19 cellular contexts compared by ENCODE assay signal in genomic region chr18:7417742-7418141, GRCh38.
DNase-seq lines count a peak whose midpoint lies in the region; ATAC-seq, FAIRE-seq and TF ChIP-seq lines count a peak whose summit lies in the region.
"Had no signal": no experiment of that assay in that cellular context is flagged by ENCODE, and none has a peak within 500 bp of the region (broad histone marks: within the 10 kb centered on the region; RNA-seq: fewer than 3 reads in every experiment).

No MANE protein-coding gene starts in this region.

- no peaks in the 10 kb centered on the region for H3K36me3 Mint-ChIP-seq in CD14-positive monocyte
- H3K36me3 Mint-ChIP-seq: activated naive CD8-positive, alpha-beta T cell; stimulated activated memory B cell treated with anti-CD40 and anti-IgM and Interleukin-4, amounts not matched to agents 10 μg/mL and 1 μg/mL and 100 μg/mL, for 72 hours had no signal

- no peak overlapping the region for H3K4me3 Mint-ChIP-seq in CD14-positive monocyte
- H3K4me3 Mint-ChIP-seq: activated naive CD8-positive, alpha-beta T cell; stimulated activated memory B cell treated with anti-CD40 and anti-IgM and Interleukin-4, amounts not matched to agents 10 μg/mL and 1 μg/mL and 100 μg/mL, for 72 hours; T-helper 1 cell treated with Interleukin-12 subunit alpha and Interleukin-12 subunit beta and Interleukin-4 antibody, amounts not matched to agents 30 μg/mL and 1 μg/mL, for 36 hours had no signal

- ATAC-seq in A549 (peak; percentile 73 to 91; a peak in 5 of 6 replicates), GM21526 (IDR thresholded peaks at IDR 0.05; ENCODE audit: low FRiP score, unreplicated experiment) (no peak), HG03108 (IDR thresholded peaks at IDR 0.05; ENCODE audit: unreplicated experiment) (no peak)
- ATAC-seq: K562; stimulated activated memory B cell treated with anti-CD40 and anti-IgM and Interleukin-4, amounts not matched to agents 10 μg/mL and 1 μg/mL and 100 μg/mL, for 72 hours had no signal

- no peak for TF ChIP-seq EP300 in A549 (IDR thresholded peaks at IDR 0.05)

- H3K9me3 ChIP-seq in A549, result no peaks in the 10 kb centered on the region
- H3K9me3 ChIP-seq: esophagus muscularis mucosa had no signal

- no peak for TF ChIP-seq POLR2A in A549 (IDR thresholded peaks at IDR 0.05; ENCODE audit: low read length)

- H3K4me2 ChIP-seq in A549, result peak overlapping the region; percentile 42; the same call in 2 of the 3 replicates

- DNase-seq in A549 (ENCODE audit: low read depth in 1 of 2, low spot score in 1 of 2) (peak; percentile 34 to 64), HK-2 (ENCODE audit: unreplicated experiment) (peak; percentile 2), astrocyte of the hippocampus (ENCODE audit: low read depth, low spot score) (peak; percentile 44), iris pigment epithelial cell (ENCODE audit: low read depth) (peak; percentile 90), CD14-positive monocyte (ENCODE audit: low spot score) (no peak), NCI-H446 (lab: John Stamatoyannopoulos, UW) (no peak)
- DNase-seq: activated CD4-positive, alpha-beta T cell treated with anti-CD3 and anti-CD28 coated beads for 1 hour; activated CD8-positive, alpha-beta memory T cell treated with anti-CD3 and anti-CD28 coated beads, Interleukin-2, amount 50 U/mL, for 48 hours; COR-L47; NCI-H1417; NCI-H510A treated with DMSO at 0.1 percent for 48 hours had no signal

- H3K27ac ChIP-seq in A549, result peak overlapping the region; percentile 45 to 53; a peak in 4 of 6 replicates
- H3K27ac ChIP-seq: esophagus muscularis mucosa had no signal

- intact Hi-C loops in CD14-positive monocyte (cut with micrococcal nuclease), result no loop called here

- H3K4me1 Mint-ChIP-seq in CD14-positive monocyte, result no peaks in the 10 kb centered on the region
- H3K4me1 Mint-ChIP-seq: stimulated activated memory B cell treated with anti-CD40 and anti-IgM and Interleukin-4, amounts not matched to agents 10 μg/mL and 1 μg/mL and 100 μg/mL, for 72 hours had no signal

- 22% methylated on average over 4 of the region's 4 CpGs for WGBS in A549 (ENCODE audit: missing lambda C conversion rate)

- peaks cover 0 to 5% (median 5%) of the 10 kb centered on the region in 7 donors for H3K9me3 Mint-ChIP-seq in CD14-positive monocyte

- peaks cover 12% of the 10 kb centered on the region for H3K4me1 ChIP-seq in A549

- no peak for TF ChIP-seq CTCF in A549 (IDR thresholded peaks at IDR 0.05)
- TF ChIP-seq CTCF in CD14-positive monocyte (IDR thresholded peaks at IDR 0.05), result no peak

- no peak overlapping the region for H3K27ac Mint-ChIP-seq in CD14-positive monocyte
- H3K27ac Mint-ChIP-seq: activated naive CD8-positive, alpha-beta T cell; stimulated activated memory B cell treated with anti-CD40 and anti-IgM and Interleukin-4, amounts not matched to agents 10 μg/mL and 1 μg/mL and 100 μg/mL, for 72 hours; T-helper 1 cell treated with Interleukin-12 subunit alpha and Interleukin-12 subunit beta and Interleukin-4 antibody, amounts not matched to agents 30 μg/mL and 1 μg/mL, for 36 hours had no signal

- CTCF ChIA-PET in A549 (lab: Yijun Ruan, JAX), result interaction anchor here (0.6 kb wide), 1 partner anchor 26 kb away, joined by 3 read pairs; no protein-coding TSS in a partner anchor

- FAIRE-seq in A549 (lab: Jason Lieb, UNC), result no peak
- FAIRE-seq: colon, K562 had no signal

- POLR2A ChIA-PET in A549 (lab: Yijun Ruan, JAX), result no interaction called here

- peaks cover 0 to 3% (median 0%) of the 10 kb centered on the region in 3 donors for H3K27me3 Mint-ChIP-seq in CD14-positive monocyte (ENCODE audit: low read depth in 3 of 3)
- H3K27me3 Mint-ChIP-seq: activated naive CD8-positive, alpha-beta T cell; stimulated activated memory B cell treated with anti-CD40 and anti-IgM and Interleukin-4, amounts not matched to agents 10 μg/mL and 1 μg/mL and 100 μg/mL, for 72 hours had no signal

- TF ChIP-seq RAD21 in A549 (conservative IDR thresholded peaks at IDR 0.05 in 1 of 2, IDR thresholded peaks at IDR 0.05 in 1 of 2), result no peak

- H3K4me3 ChIP-seq in A549, result no peak overlapping the region
- H3K4me3 ChIP-seq: esophagus muscularis mucosa, K562 had no signal

TF ChIP-seq in A549, 52 proteins besides CTCF, POLR2A, EP300 and RAD21:
- TF ChIP-seq FOSL2 (IDR thresholded peaks at IDR 0.05) (0 out of 2 replicates have a peak, but pooled peaks have one; percentile 58), FOSL2 (CRISPR knock-in tag; IDR thresholded peaks at IDR 0.05) (peak; percentile 47; the same call in 1 of the 2 replicates), JUNB (IDR thresholded peaks at IDR 0.05) (0 out of 2 replicates have a peak, but pooled peaks have one; percentile 38), HOXA7 (CRISPR knock-in tag; IDR thresholded peaks at IDR 0.05) (no peak), GATA3 (IDR thresholded peaks at IDR 0.05; ENCODE audit: borderline replicate concordance) (peak; percentile 73), NFE2L2 (conservative IDR thresholded peaks at IDR 0.05; ENCODE audit: low read length) (no peak)
TF ChIP-seq in A549: peak in this region for 3.

Comparison
In these comparisons a context has a peak if more than half of its experiments do, and no peak if none do; other contexts are left out.
1. ATAC-seq: peak in A549 (2 of 2); none in GM21526 (single experiment) and HG03108 (single experiment).
2. DNase-seq: peak in A549 (2 of 2), HK-2 (single experiment), astrocyte of the hippocampus (single experiment) and iris pigment epithelial cell (single experiment); none in CD14-positive monocyte (single experiment) and NCI-H446 (0 of 2).